In the genomic region with DNA sequence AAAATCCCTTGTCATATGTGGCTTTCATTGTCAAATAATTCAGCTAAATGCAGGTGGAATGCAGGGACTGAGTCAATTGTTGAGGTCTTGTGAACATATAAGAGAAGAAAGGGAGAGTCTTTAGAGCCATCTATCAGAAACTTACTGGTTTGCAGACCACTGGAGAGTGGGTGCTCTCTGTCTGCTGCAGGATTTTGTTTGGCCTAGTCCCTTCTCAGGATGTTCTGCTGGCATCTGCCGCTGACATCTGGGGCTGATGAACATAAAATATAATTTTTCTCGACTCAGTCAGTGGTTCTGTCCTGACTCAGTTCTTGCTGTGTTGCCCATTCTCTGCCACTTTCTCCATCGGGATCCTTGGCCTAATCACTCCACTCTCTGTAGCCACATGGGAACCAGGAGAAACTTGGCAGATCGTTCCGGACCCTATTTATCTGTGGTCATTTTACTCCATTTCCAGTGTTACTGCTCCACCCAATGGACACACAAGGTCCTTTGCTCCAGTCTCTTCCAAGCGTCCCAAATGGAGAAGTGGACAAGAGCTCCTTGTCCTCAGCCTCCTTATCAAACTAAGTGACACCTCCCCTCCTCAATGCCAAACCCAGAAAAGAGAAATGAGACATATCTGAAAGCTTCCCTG, we compare ENCODE assay signal across 11 cellular contexts.
DNase-seq lines count a peak whose midpoint lies in the region; ATAC-seq, FAIRE-seq and TF ChIP-seq lines count a peak whose summit lies in the region.
"Had no signal": no experiment of that assay in that cellular context is flagged by ENCODE, and none has a peak within 500 bp of the region (broad histone marks: within the 10 kb centered on the region; RNA-seq: fewer than 3 reads in every experiment).

No MANE protein-coding gene starts in this region.

- no peaks in the 10 kb centered on the region for H3K36me3 Mint-ChIP-seq in astrocyte (ENCODE audit: low read depth, unreplicated experiment)
- H3K36me3 Mint-ChIP-seq in activated T-cell treated with anti-CD3 and anti-CD28 coated beads, Interleukin-2, amount 50 U/mL, for 72 hours (ENCODE audit: insufficient read depth in 2 of 2) = peaks cover 0 to 1% of the 10 kb centered on the region in 2 donors
- H3K36me3 Mint-ChIP-seq in CD4-positive, alpha-beta memory T cell = no peaks in the 10 kb centered on the region

- no peaks in the 10 kb centered on the region for H3K4me1 Mint-ChIP-seq in astrocyte (ENCODE audit: low read depth, unreplicated experiment)
- no peaks in the 10 kb centered on the region for H3K4me1 Mint-ChIP-seq in activated T-cell treated with anti-CD3 and anti-CD28 coated beads, Interleukin-2, amount 50 U/mL, for 72 hours (ENCODE audit: low read depth)
- H3K4me1 Mint-ChIP-seq in CD4-positive, alpha-beta memory T cell = no peaks in the 10 kb centered on the region

- no peaks in the 10 kb centered on the region for H3K27me3 Mint-ChIP-seq in astrocyte (ENCODE audit: low read depth, unreplicated experiment)
- H3K27me3 Mint-ChIP-seq in activated T-cell treated with anti-CD3 and anti-CD28 coated beads, Interleukin-2, amount 50 U/mL, for 72 hours (ENCODE audit: low read depth) = no peaks in the 10 kb centered on the region
- H3K27me3 Mint-ChIP-seq in CD4-positive, alpha-beta memory T cell = no peaks in the 10 kb centered on the region

- no peak for ATAC-seq in GM19395 (IDR thresholded peaks at IDR 0.05; ENCODE audit: unreplicated experiment)
- no peak for ATAC-seq in activated T-cell treated with anti-CD3 and anti-CD28 coated beads, Interleukin-2, amount 50 U/mL, for 72 hours (replicated peaks in 1 of 2)

- intact Hi-C loops in thyroid gland (cut with DNase I) = no loop called here
- intact Hi-C loops in CD4-positive, alpha-beta memory T cell (cut with micrococcal nuclease) = no loop called here

- H3K27me3 ChIP-seq in astrocyte (ENCODE audit: insufficient read depth, low read length) (no peaks in the 10 kb centered on the region), thyroid gland (no peaks in the 10 kb centered on the region)
- H3K27me3 ChIP-seq in CD4-positive, alpha-beta memory T cell (ENCODE audit: insufficient read depth, low read length) = no peaks in the 10 kb centered on the region

- no peak overlapping the region for H3K4me3 Mint-ChIP-seq in astrocyte (ENCODE audit: unreplicated experiment)
- H3K4me3 Mint-ChIP-seq in activated T-cell treated with anti-CD3 and anti-CD28 coated beads, Interleukin-2, amount 50 U/mL, for 72 hours = no peak overlapping the region
- H3K4me3 Mint-ChIP-seq in CD4-positive, alpha-beta memory T cell = no peak overlapping the region

- CTCF ChIA-PET in CD4-positive, alpha-beta memory T cell (lab: Charles Lee; ENCODE audit: partially characterized antibody) = no interaction called here

- H3K9me3 ChIP-seq in astrocyte (ENCODE audit: insufficient read depth, low read depth, low read length) (no peaks in the 10 kb centered on the region), thyroid gland (no peaks in the 10 kb centered on the region)
- H3K9me3 ChIP-seq in CD4-positive, alpha-beta memory T cell (ENCODE audit: control insufficient read depth in 1 of 2, low read length in 2 of 2) = no peaks in the 10 kb centered on the region

- H3K9me3 Mint-ChIP-seq in astrocyte (ENCODE audit: unreplicated experiment) = peaks cover 2% of the 10 kb centered on the region
- peaks cover 4 to 6% of the 10 kb centered on the region in 2 donors for H3K9me3 Mint-ChIP-seq in activated T-cell treated with anti-CD3 and anti-CD28 coated beads, Interleukin-2, amount 50 U/mL, for 72 hours
- peaks cover 0 to 16% (median 7%) of the 10 kb centered on the region in 8 donors for H3K9me3 Mint-ChIP-seq in CD4-positive, alpha-beta memory T cell

- no peaks in the 10 kb centered on the region for H3K4me1 ChIP-seq in astrocyte (ENCODE audit: insufficient read depth, low read length)
- no peaks in the 10 kb centered on the region for H3K4me1 ChIP-seq in thyroid gland
- no peaks in the 10 kb centered on the region for H3K4me1 ChIP-seq in CD4-positive, alpha-beta memory T cell (ENCODE audit: insufficient read depth, low read length)

- H3K27ac ChIP-seq in astrocyte (ENCODE audit: low read depth, low read length) (no peak overlapping the region), thyroid gland (no peak overlapping the region)
- no peak overlapping the region for H3K27ac ChIP-seq in CD4-positive, alpha-beta memory T cell (ENCODE audit: low read depth, low read length)
- H3K27ac ChIP-seq: skin epidermis had no signal

- H2AFZ ChIP-seq in astrocyte (ENCODE audit: low read depth, low read length) = no peak overlapping the region

- H3K79me2 ChIP-seq in astrocyte (ENCODE audit: insufficient read depth, low read length) = no peaks in the 10 kb centered on the region

- TF ChIP-seq CTCF in astrocyte (IDR thresholded peaks at IDR 0.05; ENCODE audit: insufficient read depth, low read depth, low read length) (peak; percentile 36), thyroid gland (IDR thresholded peaks at IDR 0.05) (peak in 4 of 6 experiments; percentile 10 to 36 (median 28))

- no peak overlapping the region for H3K27ac Mint-ChIP-seq in astrocyte (ENCODE audit: unreplicated experiment)
- H3K27ac Mint-ChIP-seq in activated T-cell treated with anti-CD3 and anti-CD28 coated beads, Interleukin-2, amount 50 U/mL, for 72 hours = no peak overlapping the region
- H3K27ac Mint-ChIP-seq in CD4-positive, alpha-beta memory T cell = no peak overlapping the region

- DNase-seq in DMS53 (lab: John Stamatoyannopoulos, UW) (peak; percentile 19), DMS53 treated with DMSO at 0.1 percent for 48 hours (lab: John Stamatoyannopoulos, UW; ENCODE audit: unreplicated experiment) (no peak), astrocyte (ENCODE audit: low read depth) (peak; percentile 25), iPS-NIHi11 (ENCODE audit: low spot score) (peak; percentile 38), thyroid gland (no peak)
- no peak for DNase-seq in activated T-cell treated with anti-CD3 and anti-CD28 coated beads, Interleukin-2, amount 50 U/mL, for 72 hours
- DNase-seq in CD4-positive, alpha-beta memory T cell = no peak
- DNase-seq: 8988T; activated CD4-positive, alpha-beta T cell treated with anti-CD3 and anti-CD28 coated beads for 1 hour had no signal

- no peak overlapping the region for H3K4me2 ChIP-seq in astrocyte (ENCODE audit: low read length)

- H4K20me1 ChIP-seq in astrocyte (ENCODE audit: insufficient read depth, low read length) = no peaks in the 10 kb centered on the region

- no peak for FAIRE-seq in astrocyte (lab: Jason Lieb, UNC)

- 52 to 60% methylated on average over 6 of the region's 6 CpGs for WGBS in thyroid gland, 2 donors

- H3K36me3 ChIP-seq in astrocyte (ENCODE audit: insufficient read depth, low read length) = no peaks in the 10 kb centered on the region
- H3K36me3 ChIP-seq in thyroid gland = no peaks in the 10 kb centered on the region
- no peaks in the 10 kb centered on the region for H3K36me3 ChIP-seq in CD4-positive, alpha-beta memory T cell (ENCODE audit: insufficient read depth, low read length)

- POLR2A ChIA-PET in CD4-positive, alpha-beta memory T cell (lab: Charles Lee; ENCODE audit: partially characterized antibody) = no interaction called here

- H3K4me3 ChIP-seq in astrocyte (ENCODE audit: insufficient read depth, low read depth, low read length) = no peak overlapping the region
- no peak overlapping the region for H3K4me3 ChIP-seq in thyroid gland (replicated peaks in 1 of 3)
- no peak overlapping the region for H3K4me3 ChIP-seq in CD4-positive, alpha-beta memory T cell (ENCODE audit: low read length in 2 of 2)
- H3K4me3 ChIP-seq: skin epidermis had no signal

- no peak overlapping the region for H3K9ac ChIP-seq in astrocyte (ENCODE audit: low read length)

- no peak for TF ChIP-seq POLR2A in thyroid gland (IDR thresholded peaks at IDR 0.05)

Comparison
In these comparisons a context has a peak if more than half of its experiments do, and no peak if none do; other contexts are left out.
1. DNase-seq: peak in DMS53 (single experiment), astrocyte (single experiment) and iPS-NIHi11 (single experiment); none in DMS53 treated with DMSO at 0.1 percent for 48 hours (single experiment), thyroid gland (0 of 2), activated T-cell treated with anti-CD3 and anti-CD28 coated beads, Interleukin-2, amount 50 U/mL, for 72 hours (0 of 2) and CD4-positive, alpha-beta memory T cell (0 of 5).